In genomic region chr1:76021816-76022215, GRCh38 we compare ENCODE assay signal across 34 cellular contexts. TPM values are rescaled to one million over a fixed set of nuclear protein-coding genes. Genes with fewer than 3 reads are reported as not detected.
"Had no signal": no experiment of that assay in that cellular context is flagged by ENCODE, and none has a peak within 500 bp of the region (broad histone marks: within the 10 kb centered on the region; RNA-seq: fewer than 3 reads in every experiment).

No MANE protein-coding gene starts in this region.

- H3K4me1 Mint-ChIP-seq: activated T-helper 17 cell treated with anti-CD3 and anti-CD28 coated beads, Interleukin-2, amount 50 U/mL, for 72 hours had no signal

- H3K4me3 ChIP-seq: breast epithelium, cardiac muscle cell, colonic mucosa, esophagus squamous epithelium, gastroesophageal sphincter had no signal

- H3K36me3 Mint-ChIP-seq: activated naive CD8-positive, alpha-beta T cell; brain; WTC11 had no signal

- H3K27ac ChIP-seq: breast epithelium, cardiac muscle cell, colonic mucosa, epithelial cell of prostate, esophagus squamous epithelium, gastroesophageal sphincter, VCaP had no signal

- H3K27me3 ChIP-seq: breast epithelium, cardiac muscle cell, colonic mucosa, esophagus squamous epithelium, gastroesophageal sphincter had no signal

- H3K9me3 Mint-ChIP-seq: activated CD4-positive, alpha-beta memory T cell treated with anti-CD3 and anti-CD28 coated beads, Interleukin-2, amount 10 ng/mL, durations not matched to agents 7 days and 5 days; activated CD4-positive, alpha-beta T cell treated with anti-CD3 and anti-CD28 coated beads, Interleukin-2, amount 10 ng/mL, durations not matched to agents 7 days and 5 days; activated T-cell treated with anti-CD3 and anti-CD28 coated beads, Interleukin-2, amount 50 U/mL, for 24 hours; activated T-cell treated with anti-CD3 and anti-CD28 coated beads, Interleukin-2, amount 50 U/mL, for 72 hours; activated T-helper 17 cell treated with anti-CD3 and anti-CD28 coated beads, Interleukin-2, amount 50 U/mL, for 72 hours; brain; WTC11 had no signal

- H3K27me3 Mint-ChIP-seq: activated naive CD8-positive, alpha-beta T cell had no signal

- H3K4me3 Mint-ChIP-seq: activated CD4-positive, alpha-beta memory T cell treated with anti-CD3 and anti-CD28 coated beads, Interleukin-2, amount 10 ng/mL, durations not matched to agents 7 days and 5 days; activated CD4-positive, alpha-beta T cell treated with anti-CD3 and anti-CD28 coated beads, Interleukin-2, amount 10 ng/mL, durations not matched to agents 7 days and 5 days; activated naive CD8-positive, alpha-beta T cell; activated T-cell treated with anti-CD3 and anti-CD28 coated beads, Interleukin-2, amount 50 U/mL, for 24 hours; activated T-cell treated with anti-CD3 and anti-CD28 coated beads, Interleukin-2, amount 50 U/mL, for 72 hours; activated T-helper 17 cell treated with anti-CD3 and anti-CD28 coated beads, Interleukin-2, amount 50 U/mL, for 72 hours; brain; WTC11 had no signal

- H3K4me1 ChIP-seq: breast epithelium, colonic mucosa, esophagus squamous epithelium, gastroesophageal sphincter had no signal

- ATAC-seq: activated T-cell treated with anti-CD3 and anti-CD28 coated beads, Interleukin-2, amount 50 U/mL, for 72 hours; activated T-helper 17 cell treated with anti-CD3 and anti-CD28 coated beads, Interleukin-2, amount 50 U/mL, for 72 hours; gastroesophageal sphincter; WTC11 had no signal

- DNase-seq: activated CD4-positive, alpha-beta memory T cell treated with anti-CD3 and anti-CD28 coated beads, Interleukin-2, amount 10 ng/mL, durations not matched to agents 7 days and 5 days; activated CD4-positive, alpha-beta T cell treated with anti-CD3 and anti-CD28 coated beads for 1 hour; activated CD4-positive, alpha-beta T cell treated with anti-CD3 and anti-CD28 coated beads for 4 hours; activated CD4-positive, alpha-beta T cell treated with anti-CD3 and anti-CD28 coated beads, Interleukin-2, amount 10 ng/mL, durations not matched to agents 7 days and 5 days; activated CD4-positive, alpha-beta T cell treated with anti-CD3 and anti-CD28 coated beads, Interleukin-2, amount 50 U/mL, for 4 hours; activated CD8-positive, alpha-beta memory T cell treated with anti-CD3 and anti-CD28 coated beads, Interleukin-2, amount 50 U/mL, for 48 hours; activated effector memory CD4-positive, alpha-beta T cell treated with Interleukin-2 at 50 U/mL for 16 hours; activated gamma-delta T cell treated with Interleukin-2 at 50 U/mL for 16 hours; activated naive CD4-positive, alpha-beta T cell treated with anti-CD3 and anti-CD28 coated beads, Interleukin-2, amount 50 U/mL, for 16 hours; activated naive CD4-positive, alpha-beta T cell treated with Interleukin-2 at 50 U/mL for 16 hours; activated T-cell treated with anti-CD3 and anti-CD28 coated beads for 4 hours; activated T-cell treated with anti-CD3 and anti-CD28 coated beads, Interleukin-2, amount 50 U/mL, for 24 hours; activated T-cell treated with anti-CD3 and anti-CD28 coated beads, Interleukin-2, amount 50 U/mL, for 72 hours; amygdala; aorta; central memory CD4-positive, alpha-beta T cell; cerebellar nuclear complex; colonic mucosa; effector CD8-positive, alpha-beta T cell; esophagus squamous epithelium; foreskin melanocyte; T-helper 2 cell had no signal

- H3K36me3 ChIP-seq: breast epithelium, cardiac muscle cell, colonic mucosa, esophagus squamous epithelium, gastroesophageal sphincter had no signal

- H3K9me3 ChIP-seq: breast epithelium, colonic mucosa, esophagus squamous epithelium, gastroesophageal sphincter had no signal

- FAIRE-seq: endometrium, endothelial cell of umbilical vein, TTC549 had no signal

- H3K27ac Mint-ChIP-seq: activated CD4-positive, alpha-beta memory T cell treated with anti-CD3 and anti-CD28 coated beads, Interleukin-2, amount 10 ng/mL, durations not matched to agents 7 days and 5 days; activated CD4-positive, alpha-beta T cell treated with anti-CD3 and anti-CD28 coated beads, Interleukin-2, amount 10 ng/mL, durations not matched to agents 7 days and 5 days; activated naive CD8-positive, alpha-beta T cell; activated T-cell treated with anti-CD3 and anti-CD28 coated beads, Interleukin-2, amount 50 U/mL, for 24 hours; activated T-cell treated with anti-CD3 and anti-CD28 coated beads, Interleukin-2, amount 50 U/mL, for 72 hours; activated T-helper 17 cell treated with anti-CD3 and anti-CD28 coated beads, Interleukin-2, amount 50 U/mL, for 72 hours; brain; WTC11 had no signal

RNA-seq across cellular contexts. Expression of gene ST6GALNAC3, which starts 52.7 kb away (rescaled TPM):
- total RNA-seq: activated CD4-positive, alpha-beta memory T cell treated with anti-CD3 and anti-CD28 coated beads, Interleukin-2, amount 10 ng/mL, durations not matched to agents 7 days and 5 days had no signal
